ENCODE assay signal across 35 cellular contexts in the genomic region with DNA sequence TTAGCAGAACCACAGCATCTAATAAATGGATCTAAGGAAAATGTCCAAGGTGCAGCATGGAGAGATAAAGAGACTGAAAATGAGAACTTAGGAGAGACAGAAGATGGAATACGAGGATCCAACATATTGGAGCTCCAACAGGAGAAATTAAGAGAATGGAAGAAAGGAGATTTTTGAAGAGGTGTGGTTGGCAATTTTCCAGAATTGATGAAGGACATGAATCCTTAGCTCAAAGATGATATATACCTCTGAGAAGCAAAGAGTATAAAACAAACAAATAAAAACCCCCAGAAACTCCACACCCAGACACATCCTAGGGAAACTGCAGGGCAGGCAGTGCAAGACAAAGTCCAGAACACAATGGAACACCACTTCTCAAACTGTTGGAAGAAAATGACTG.
"Had no signal": no experiment of that assay in that cellular context is flagged by ENCODE, and none has a peak within 500 bp of the region (broad histone marks: within the 10 kb centered on the region; RNA-seq: fewer than 3 reads in every experiment).

No MANE protein-coding gene starts in this region.

- H3K36me3 ChIP-seq: MG63 had no signal

- H3K9me3 ChIP-seq: MG63 had no signal

- DNase-seq: Kasumi-1, MG63, MM.1S, MV-4-11, NCI-H1048, NCI-H1092, NCI-H1092 treated with DMSO at 0.1 percent for 48 hours, NCI-H1105, NCI-H1105 treated with DMSO at 0.1 percent for 48 hours, NCI-H1417, NCI-H1417 treated with DMSO at 0.1 percent for 48 hours, NCI-H1436, NCI-H1436 treated with DMSO at 0.1 percent for 48 hours, NCI-H146, NCI-H1694, NCI-H1694 treated with DMSO at 0.1 percent for 48 hours, NCI-H187, NCI-H187 treated with DMSO at 0.1 percent for 48 hours, NCI-H1930, NCI-H2029, NCI-H2029 treated with DMSO at 0.1 percent for 48 hours, NCI-H2081, NCI-H2081 treated with DMSO at 0.1 percent for 48 hours, NCI-H2107, NCI-H2171, NCI-H2171 treated with DMSO at 0.1 percent for 48 hours, NCI-H2227 treated with DMSO at 0.1 percent for 48 hours, NCI-H226, NCI-H345, NCI-H446, NCI-H446 treated with DMSO at 0.1 percent for 48 hours, NCI-H510A, NCI-H510A treated with DMSO at 0.1 percent for 48 hours, NCI-H524, NCI-H524 treated with DMSO at 0.1 percent for 48 hours had no signal

- H3K4me3 ChIP-seq: MG63 had no signal
